ENCODE assay signal across 9 cellular contexts in the genomic region with DNA sequence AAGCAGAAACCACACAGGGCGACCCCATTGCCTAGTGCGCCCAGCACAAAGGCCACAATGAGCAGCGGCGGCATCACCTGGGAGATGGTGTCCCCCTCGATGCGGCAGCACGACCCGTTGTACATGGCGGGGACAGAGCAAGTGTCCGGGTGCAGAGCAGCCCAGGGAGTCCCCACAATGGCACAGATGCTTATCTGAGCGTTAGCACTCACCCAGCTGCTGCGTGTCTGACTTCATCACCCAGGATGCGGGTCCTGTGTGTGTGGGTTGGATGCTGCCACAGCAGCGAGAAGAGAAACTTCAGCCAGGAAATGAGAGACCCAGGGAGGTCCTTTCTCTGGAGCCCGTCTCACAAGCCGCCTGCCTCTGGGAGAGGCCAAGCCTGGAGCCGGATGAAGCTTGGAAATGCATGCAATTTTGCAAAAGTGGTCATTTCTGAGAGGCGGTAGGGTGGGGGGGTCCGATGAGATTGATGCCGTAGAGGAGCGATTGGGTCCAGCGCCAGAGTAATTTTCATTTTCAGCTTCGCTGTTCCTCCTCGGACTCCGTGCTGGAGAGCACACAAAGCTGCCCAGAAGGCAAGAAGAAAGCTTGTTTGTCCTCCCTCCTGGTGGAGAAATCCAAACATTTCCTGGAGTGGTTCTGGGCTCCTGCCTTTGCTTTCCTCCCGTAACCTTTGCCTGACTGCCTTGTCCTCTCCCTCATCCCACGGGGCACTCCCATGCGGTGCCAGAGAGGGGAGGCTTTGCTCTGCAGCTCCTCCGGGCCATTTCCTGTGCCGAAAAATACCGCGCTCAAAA. TPM values are rescaled to one million over a fixed set of nuclear protein-coding genes. Genes with fewer than 3 reads are reported as not detected.
DNase-seq lines count a peak whose midpoint lies in the region; ATAC-seq and TF ChIP-seq lines count a peak whose summit lies in the region.
"Had no signal": no experiment of that assay in that cellular context is flagged by ENCODE, and none has a peak within 500 bp of the region (broad histone marks: within the 10 kb centered on the region; RNA-seq: fewer than 3 reads in every experiment).

TSS of gene HCAR1 (minus strand) at position 630 of the 800 bp plus-strand sequence. CDS start at position 125, 505 bp downstream.

- intact Hi-C loops in PC-9 (cut with micrococcal nuclease; ENCODE audit: unreplicated experiment) (no loop called here), dorsolateral prefrontal cortex (cut with DNase I) (loop anchor here in 1 of 2 donors (2.0 kb wide), 1 partner anchor 70 kb away; no protein-coding TSS in a partner anchor)

- peak within 1 kb of the TSS; percentile 87 for H2AFZ ChIP-seq in PC-9

- peak; percentile 52 for DNase-seq in COR-L47 (lab: John Stamatoyannopoulos, UW)
- DNase-seq in PC-9, result peak; percentile 23 to 58
- no peak for DNase-seq in dorsolateral prefrontal cortex
- no peak for DNase-seq in SKM-1 (lab: John Stamatoyannopoulos, UW; ENCODE audit: unreplicated experiment)
- no peak for DNase-seq in NCI-H345 treated with DMSO at 0.1 percent for 48 hours (lab: John Stamatoyannopoulos, UW; ENCODE audit: unreplicated experiment)

- CTCF ChIA-PET in PC-9 (lab: Charles Lee), result no interaction called here

- no peaks in the 10 kb centered on the region for H4K20me1 ChIP-seq in PC-9 (ENCODE audit: insufficient read depth)

- H3K4me2 ChIP-seq in PC-9, result peak within 1 kb of the TSS; percentile 82

- peaks cover 54% of the 10 kb centered on the region for H3K79me2 ChIP-seq in PC-9 (ENCODE audit: low read depth)

- TF ChIP-seq CTCF in PC-9 (conservative IDR thresholded peaks at IDR 0.05) (no peak), dorsolateral prefrontal cortex (IDR thresholded peaks at IDR 0.05 in 54 of 56, conservative IDR thresholded peaks at IDR 0.05 in 2 of 56; ENCODE audit: low read depth in 1 of 56, partially characterized antibody in 56 of 56) (no peak)

- peak within 1 kb of the TSS in 1 of 3 donors; percentile 33 for H3K9ac ChIP-seq in skeletal muscle tissue (ENCODE audit: low read depth in 1 of 3, low read length in 3 of 3)

- ATAC-seq in GM21723 (IDR thresholded peaks at IDR 0.05; ENCODE audit: unreplicated experiment) (no peak), GM18505 (IDR thresholded peaks at IDR 0.05; ENCODE audit: unreplicated experiment) (no peak)

- no peaks in the 10 kb centered on the region for H3K36me3 ChIP-seq in PC-9 (ENCODE audit: low read depth)
- no peaks in the 10 kb centered on the region for H3K36me3 ChIP-seq in skeletal muscle tissue (ENCODE audit: control insufficient read depth in 3 of 3, insufficient read depth in 3 of 3, low read length in 3 of 3)

- peaks cover 47% of the 10 kb centered on the region for H3F3A ChIP-seq in PC-9 (ENCODE audit: insufficient read depth, low read depth)

- no TSS peak for BruUV-seq in PC-9 (replicated peaks; lab: Mats Ljungman, UMichigan)

- H3K4me3 ChIP-seq in PC-9, result peak within 1 kb of the TSS; percentile 77
- H3K4me3 ChIP-seq in dorsolateral prefrontal cortex, result peak within 1 kb of the TSS in 56 of 59 donors; percentile 4 to 63 (median 44)
- H3K4me3 ChIP-seq in skeletal muscle tissue (ENCODE audit: low read length in 3 of 3), result peak within 1 kb of the TSS; percentile 35 to 51 (median 40)

- H3K9me3 ChIP-seq in PC-9 (ENCODE audit: insufficient read depth, low read depth) (no peaks in the 10 kb centered on the region), skeletal muscle tissue (ENCODE audit: control insufficient read depth in 3 of 3, low read length in 3 of 3) (no peaks in the 10 kb centered on the region)

- H3K27ac ChIP-seq in PC-9 (peak within 1 kb of the TSS; percentile 61), dorsolateral prefrontal cortex (peak within 1 kb of the TSS in 3 of 59 donors; percentile 10 to 29 (median 28)), skeletal muscle tissue (ENCODE audit: low read depth, low read length) (no peak within 1 kb of the TSS)

- H3K27me3 ChIP-seq in PC-9 (ENCODE audit: insufficient read depth, low read depth), result no peaks in the 10 kb centered on the region
- no peaks in the 10 kb centered on the region for H3K27me3 ChIP-seq in dorsolateral prefrontal cortex
- peaks cover 3 to 11% (median 10%) of the 10 kb centered on the region in 3 donors for H3K27me3 ChIP-seq in skeletal muscle tissue (ENCODE audit: control insufficient read depth in 3 of 3, insufficient read depth in 3 of 3, low read length in 3 of 3)

- POLR2A ChIA-PET in PC-9 (lab: Charles Lee; ENCODE audit: unreplicated experiment), result interaction anchor here (0.7 kb wide), 1 partner anchor 38 kb away, joined by 5 read pairs; no protein-coding TSS in a partner anchor

- H3K4me1 ChIP-seq in PC-9 (replicated peaks; ENCODE audit: insufficient read depth) (peaks cover 37% of the 10 kb centered on the region), skeletal muscle tissue (ENCODE audit: control insufficient read depth in 3 of 3, insufficient read depth in 3 of 3, low read length in 3 of 3) (peaks cover 0 to 4% (median 0%) of the 10 kb centered on the region in 3 donors)

- no peak for TF ChIP-seq POLR2A in GM18505 (IDR thresholded peaks at IDR 0.05; ENCODE audit: borderline replicate concordance, extremely low read depth, insufficient read depth, insufficient read length)

- no peaks in the 10 kb centered on the region for H3K9me2 ChIP-seq in PC-9 (ENCODE audit: insufficient read depth)

RNA-seq across cellular contexts. Expression of gene HCAR1, which starts in this region (rescaled TPM):
- 4.2 and 5.2 TPM in 2 replicates for total RNA-seq in PC-9 (2021)
- 1 to 10 TPM in 1 of 120 experiments, under 1 TPM in 100, not detected in 19; 0.07 to 1.1 (median 0.28) TPM for total RNA-seq in dorsolateral prefrontal cortex
- 0.52 TPM for total RNA-seq in skeletal muscle tissue
- total RNA-seq: myocyte had no signal

Comparison
In these comparisons a context has a peak if more than half of its experiments do, and no peak if none do; other contexts are left out.
1. DNase-seq: peak in COR-L47 (single experiment) and PC-9 (2 of 2); none in dorsolateral prefrontal cortex (0 of 10), SKM-1 (single experiment) and NCI-H345 treated with DMSO at 0.1 percent for 48 hours (single experiment).
2. Peak in every context shown above with its lines, with median percentiles within 50 percentile points of each other: H3K4me3 ChIP-seq.